In genomic region chr15:49164865-49165264, GRCh38 we compare ENCODE assay signal across 33 cellular contexts.
"Had no signal": no experiment of that assay in that cellular context is flagged by ENCODE, and none has a peak within 500 bp of the region (broad histone marks: within the 10 kb centered on the region; RNA-seq: fewer than 3 reads in every experiment).

No MANE protein-coding gene starts in this region.

- H3K4me3 ChIP-seq: adrenal gland, ascending aorta, body of pancreas, breast epithelium, cardiac muscle cell had no signal

- H3K4me1 ChIP-seq: ascending aorta, breast epithelium had no signal

- DNase-seq: activated effector memory CD4-positive, alpha-beta T cell treated with anti-CD3 and anti-CD28 coated beads, Interleukin-2, amount 50 U/mL, for 16 hours; activated effector memory CD4-positive, alpha-beta T cell treated with Interleukin-2 at 50 U/mL for 16 hours; activated gamma-delta T cell; activated gamma-delta T cell treated with Interleukin-2 at 50 U/mL for 16 hours; activated naive CD4-positive, alpha-beta T cell; activated naive CD4-positive, alpha-beta T cell treated with anti-CD3 and anti-CD28 coated beads for 36 hours; activated naive CD4-positive, alpha-beta T cell treated with anti-CD3 and anti-CD28 coated beads, Interleukin-2, amount 10 ng/mL, durations not matched to agents 7 days and 5 days; activated naive CD4-positive, alpha-beta T cell treated with anti-CD3 and anti-CD28 coated beads, Interleukin-2, amount 50 U/mL, for 16 hours; activated naive CD4-positive, alpha-beta T cell treated with Interleukin-2 at 50 U/mL for 16 hours; activated naive CD8-positive, alpha-beta T cell treated with anti-CD3 and anti-CD28 coated beads for 36 hours; activated naive CD8-positive, alpha-beta T cell treated with anti-CD3 and anti-CD28 coated beads, Interleukin-2, amount 10 ng/mL, durations not matched to agents 7 days and 5 days; activated naive CD8-positive, alpha-beta T cell treated with anti-CD3 and anti-CD28 coated beads, Interleukin-2, amount 50 U/mL, for 24 hours; activated T-cell treated with anti-CD3 and anti-CD28 coated beads, Interleukin-2, amount 50 U/mL, for 24 hours; activated T-cell treated with anti-CD3 and anti-CD28 coated beads, Interleukin-2, amount 50 U/mL, for 4 hours; activated T-cell treated with anti-CD3 and anti-CD28 coated beads, Interleukin-2, amount 50 U/mL, for 48 hours; activated T-cell treated with anti-CD3 and anti-CD28 coated beads, Interleukin-2, amount 50 U/mL, for 72 hours; adrenal gland; amniotic stem cell; amygdala; anterior cingulate cortex; aorta; body of pancreas; brain microvascular endothelial cell; caudate nucleus; central memory CD4-positive, alpha-beta T cell; cerebellar nuclear complex had no signal

- FAIRE-seq: astrocyte, bronchial epithelial cell had no signal

- H3K36me3 ChIP-seq: ascending aorta, brain microvascular endothelial cell, breast epithelium, cardiac muscle cell had no signal

- ATAC-seq: activated naive CD4-positive, alpha-beta T cell treated with anti-CD3 and anti-CD28 coated beads, Interleukin-2, amount 50 U/mL, for 72 hours; activated naive CD8-positive, alpha-beta T cell treated with anti-CD3 and anti-CD28 coated beads, Interleukin-2, amount 50 U/mL, for 24 hours; activated T-cell treated with anti-CD3 and anti-CD28 coated beads, Interleukin-2, amount 50 U/mL, for 4 hours; activated T-cell treated with anti-CD3 and anti-CD28 coated beads, Interleukin-2, amount 50 U/mL, for 72 hours; activated T-helper 17 cell treated with anti-CD3 and anti-CD28 coated beads, Interleukin-2, amount 50 U/mL, for 72 hours; body of pancreas had no signal

- H3K27ac ChIP-seq: adrenal gland, ascending aorta, body of pancreas, brain microvascular endothelial cell, breast epithelium, cardiac muscle cell had no signal

- H3K9me3 ChIP-seq: adrenal gland, ascending aorta, body of pancreas, breast epithelium had no signal

- H3K27me3 ChIP-seq: adrenal gland, ascending aorta, body of pancreas, brain microvascular endothelial cell, breast epithelium, cardiac muscle cell had no signal
